In the genomic region with DNA sequence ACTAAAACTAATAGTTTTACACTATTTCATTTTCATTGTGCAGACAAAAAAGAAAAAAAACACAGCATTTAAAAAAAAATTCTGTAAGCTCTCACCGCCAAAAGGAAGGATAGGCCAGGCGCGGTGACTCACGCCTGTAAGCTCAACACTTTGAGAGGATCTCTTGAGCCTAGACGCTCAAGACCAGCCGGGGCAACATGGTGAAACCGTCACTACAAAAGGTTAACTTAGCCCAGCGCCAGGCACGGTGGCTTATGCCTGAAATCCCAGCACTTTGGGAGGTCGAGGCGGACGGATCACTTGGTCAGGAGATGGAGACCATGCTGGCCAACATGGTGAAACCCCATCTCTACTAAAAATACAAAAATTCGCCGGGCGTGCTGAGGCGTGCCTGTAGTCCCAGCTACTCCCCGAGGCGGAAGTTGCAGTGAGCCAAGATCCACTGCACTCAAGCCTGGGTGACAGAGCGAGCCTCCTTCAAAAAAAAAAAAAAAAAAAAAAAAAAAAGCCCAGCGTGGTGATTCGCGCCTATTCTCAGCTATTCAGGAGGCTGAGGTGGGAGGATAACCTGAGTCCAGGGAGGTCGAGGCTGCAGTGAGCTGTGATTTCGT, we compare ENCODE assay signal across 8 cellular contexts. TPM values are rescaled to one million over a fixed set of nuclear protein-coding genes. Genes with fewer than 3 reads are reported as not detected.
A peak's percentile ranks its signal among the peaks of the same experiment; 100 is the strongest.
DNase-seq lines count a peak whose midpoint lies in the region; ATAC-seq and TF ChIP-seq lines count a peak whose summit lies in the region.

No MANE protein-coding gene starts in this region.

- H2AFZ ChIP-seq in H9 (ENCODE audit: low read length): no peak overlapping the region

- no peak overlapping the region for H4K91ac ChIP-seq in H9 (ENCODE audit: insufficient read length, low read depth, low read length)

- TF ChIP-seq CTCF in H9 (conservative IDR thresholded peaks at IDR 0.05): no peak

- no peak overlapping the region for H4K5ac ChIP-seq in H9 (ENCODE audit: insufficient read length, low read depth, low read length)

- peak overlapping the region; percentile 11 to 100 (median 92); a peak in 5 of 7 replicates for H3K27ac Mint-ChIP-seq in H9
- H3K27ac Mint-ChIP-seq in activated naive CD8-positive, alpha-beta T cell treated with anti-CD3 and anti-CD28 coated beads for 36 hours: peak overlapping the region; percentile 98

- H3K9me3 Mint-ChIP-seq in H9: no peaks in the 10 kb centered on the region; a peak in 1 of 5 replicates
- no peaks in the 10 kb centered on the region for H3K9me3 Mint-ChIP-seq in activated naive CD8-positive, alpha-beta T cell treated with anti-CD3 and anti-CD28 coated beads for 36 hours

- DNase-seq in A172 (ENCODE audit: low spot score): peak; percentile 61
- peak; percentile 45 for DNase-seq in H9
- peak; percentile 28 for DNase-seq in SHP77 treated with DMSO at 0.1 percent for 48 hours (lab: John Stamatoyannopoulos, UW)
- peak; percentile 52 for DNase-seq in activated naive CD8-positive, alpha-beta T cell treated with anti-CD3 and anti-CD28 coated beads for 36 hours
- DNase-seq in stimulated activated CD4-positive, alpha-beta T cell treated with anti-CD3 and anti-CD28 coated beads, Interleukin-12 subunit alpha, Interleukin-12 subunit beta, amount 100 ng/mL, for 24 hours (ENCODE audit: low read depth in 2 of 2): peak; percentile 11 to 28
- no peak for DNase-seq in dedifferentiated amniotic fluid mesenchymal stem cell (ENCODE audit: extremely low spot score)

- H3K9ac ChIP-seq in H9 (ENCODE audit: extremely low read depth, insufficient read length, low read length) (no peak overlapping the region), iPS-15b (ENCODE audit: low read depth, low read length) (no peak overlapping the region)

- peaks cover 3% of the 10 kb centered on the region; the same call in 1 of the 2 replicates for H3K4me1 ChIP-seq in H9 (ENCODE audit: insufficient read depth, low read length)
- H3K4me1 ChIP-seq in iPS-15b (ENCODE audit: control insufficient read depth, insufficient read depth, low read length): peaks cover 10% of the 10 kb centered on the region

- no peak overlapping the region for H3K4ac ChIP-seq in H9 (ENCODE audit: low read depth, low read length)

- H3K14ac ChIP-seq in H9 (ENCODE audit: insufficient read depth, low read length): no peak overlapping the region

- H3K4me3 ChIP-seq in iPS-15b (ENCODE audit: low read depth, low read length): peak overlapping the region; percentile 72

- H3K36me3 ChIP-seq in iPS-15b (ENCODE audit: control insufficient read depth, insufficient read depth, low read length): no peaks in the 10 kb centered on the region

- H3K18ac ChIP-seq in H9 (ENCODE audit: insufficient read length, low read depth, low read length): no peak overlapping the region

- no peaks in the 10 kb centered on the region for H3K27me3 ChIP-seq in H9 (ENCODE audit: insufficient read depth, low read length)
- H3K27me3 ChIP-seq in iPS-15b (ENCODE audit: control insufficient read depth, insufficient read depth, low read length): no peaks in the 10 kb centered on the region

- no peaks in the 10 kb centered on the region for H3K79me1 ChIP-seq in H9 (ENCODE audit: insufficient read depth, low read depth, low read length, poor library complexity, severe bottlenecking)

- H3K23me2 ChIP-seq in H9 (ENCODE audit: insufficient read length, low read depth, low read length, poor library complexity, severe bottlenecking): peaks cover 14% of the 10 kb centered on the region

- ATAC-seq in GM21619 (IDR thresholded peaks at IDR 0.05; ENCODE audit: unreplicated experiment): no peak

- peak overlapping the region; percentile 78 to 92 for H3K4me3 Mint-ChIP-seq in H9
- H3K4me3 Mint-ChIP-seq in activated naive CD8-positive, alpha-beta T cell treated with anti-CD3 and anti-CD28 coated beads for 36 hours: peak overlapping the region; percentile 89

- no peaks in the 10 kb centered on the region for H4K20me1 ChIP-seq in H9 (ENCODE audit: control insufficient read depth, insufficient read depth, insufficient read length)

- no peaks in the 10 kb centered on the region for H3K27me3 Mint-ChIP-seq in H9 (ENCODE audit: low read depth)
- H3K27me3 Mint-ChIP-seq in activated naive CD8-positive, alpha-beta T cell treated with anti-CD3 and anti-CD28 coated beads for 36 hours: no peaks in the 10 kb centered on the region

- H3K36me3 Mint-ChIP-seq in H9 (ENCODE audit: insufficient read depth in 1 of 3, low read depth in 3 of 3): peaks cover 7 to 11% (median 7%) of the 10 kb centered on the region in 3 experiments; a peak in 6 of 7 replicates
- H3K36me3 Mint-ChIP-seq in activated naive CD8-positive, alpha-beta T cell treated with anti-CD3 and anti-CD28 coated beads for 36 hours: peaks cover 10% of the 10 kb centered on the region

- H4K8ac ChIP-seq in H9 (replicated peaks; ENCODE audit: insufficient read length, low read depth, low read length): no peak overlapping the region

- no peak overlapping the region for H3K56ac ChIP-seq in H9 (ENCODE audit: insufficient read length, low read depth, low read length)

- H2BK12ac ChIP-seq in H9 (ENCODE audit: insufficient read length, low read depth, low read length): no peak overlapping the region

- H3K4me1 Mint-ChIP-seq in H9: peaks cover 40 to 45% of the 10 kb centered on the region in 2 experiments
- peaks cover 34% of the 10 kb centered on the region for H3K4me1 Mint-ChIP-seq in activated naive CD8-positive, alpha-beta T cell treated with anti-CD3 and anti-CD28 coated beads for 36 hours

- H3K27ac ChIP-seq in H9 (ENCODE audit: insufficient read length, low read depth, low read length): no peak overlapping the region

- H3K9me3 ChIP-seq in H9 (ENCODE audit: control insufficient read depth, low read depth, low read length) (no peaks in the 10 kb centered on the region), iPS-15b (ENCODE audit: control insufficient read depth, insufficient read depth, low read length) (no peaks in the 10 kb centered on the region)

- H2AK5ac ChIP-seq in H9 (ENCODE audit: insufficient read length, low read length): no peak overlapping the region

- no peak overlapping the region for H2BK120ac ChIP-seq in H9 (ENCODE audit: low read depth, low read length, poor library complexity, severe bottlenecking)

- H3K4me2 ChIP-seq in H9 (ENCODE audit: insufficient read depth, insufficient read length, low read length): peak overlapping the region; percentile 70

- no peak overlapping the region for H3T11ph ChIP-seq in H9 (ENCODE audit: low read length)

- no CpG with 5 or more reads among the region's 24 CpGs for WGBS in H9 (ENCODE audit: extremely low coverage, insufficient read length, low lambda C conversion rate)

- H2BK15ac ChIP-seq in H9 (ENCODE audit: low read depth, low read length): no peak overlapping the region

- no peak overlapping the region for H3K23ac ChIP-seq in H9 (ENCODE audit: insufficient read length, low read depth, low read length)

- H2BK20ac ChIP-seq in H9 (ENCODE audit: low read depth, low read length, poor library complexity, severe bottlenecking): no peak overlapping the region

- no peaks in the 10 kb centered on the region for H3K79me2 ChIP-seq in H9 (ENCODE audit: insufficient read depth, low read length)

- H2BK5ac ChIP-seq in H9 (ENCODE audit: insufficient read length, low read length): no peak overlapping the region

RNA-seq across cellular contexts. Expression of a gene that starts 14.3 kb away (rescaled TPM):
- total RNA-seq in A172 (2014; rRNA removed; shearing (Covaris generic)): 6.9 and 15.8 TPM in 2 replicates
- 54.3 and 59.6 TPM in 2 replicates for total RNA-seq in H9 (2021)
- total RNA-seq in activated naive CD8-positive, alpha-beta T cell treated with anti-CD3 and anti-CD28 coated beads for 36 hours: 10 to 100 TPM; 49.3 to 51.9 TPM

RNA-seq across cellular contexts. Expression of a gene that starts 25.7 kb away (rescaled TPM):
- 0.84 and 1.5 TPM in 2 replicates for total RNA-seq in A172 (2014; rRNA removed; shearing (Covaris generic))
- 2.0 and 2.6 TPM in 2 replicates for total RNA-seq in H9 (2021)
- total RNA-seq in activated naive CD8-positive, alpha-beta T cell treated with anti-CD3 and anti-CD28 coated beads for 36 hours: 1 to 10 TPM; 1.9 to 2.0 TPM
